ENCODE assay signal across 2 cellular contexts in genomic region chr10:86231796-86232560, GRCh38.
TF ChIP-seq lines count a peak whose summit lies in the region.

No MANE protein-coding gene starts in this region.

TF ChIP-seq in HepG2, 621 proteins besides CTCF, POLR2A, EP300 and RAD21:
- TF ChIP-seq FOXO4 (CRISPR knock-in tag; conservative IDR thresholded peaks at IDR 0.05) (no peak), REST (IDR thresholded peaks at IDR 0.05; ENCODE audit: borderline replicate concordance in 1 of 2, low read depth in 1 of 2, low read length in 2 of 2) (no peak), TEAD3 (CRISPR knock-in tag; optimal IDR thresholded peaks at IDR 0.05; ENCODE audit: borderline replicate concordance) (no peak), SATB2 (CRISPR knock-in tag; IDR thresholded peaks at IDR 0.05) (no peak), ZNF629 (CRISPR knock-in tag; conservative IDR thresholded peaks at IDR 0.05) (0 out of 2 replicates have a peak, but pooled peaks have one; percentile 23), ASH2L (IDR thresholded peaks at IDR 0.05; ENCODE audit: insufficient read length, low read depth, low read length) (no peak)

TF ChIP-seq in K562, 482 proteins besides CTCF, POLR2A, EP300 and RAD21:
- TF ChIP-seq HDAC6 (IDR thresholded peaks at IDR 0.05; ENCODE audit: low read depth, low read length): no peak
- peak; percentile 49 for TF ChIP-seq RBM25 (IDR thresholded peaks at IDR 0.05; ENCODE audit: low read depth, low read length, severe bottlenecking)
- TF ChIP-seq COPS2 (conservative IDR thresholded peaks at IDR 0.05): no peak
- TF ChIP-seq SMAD1 (IDR thresholded peaks at IDR 0.05; ENCODE audit: low read depth, low read length, partially characterized antibody): no peak
- no peak for TF ChIP-seq TARDBP (IDR thresholded peaks at IDR 0.05)
- TF ChIP-seq YY1 (IDR thresholded peaks at IDR 0.05; ENCODE audit: borderline replicate concordance in 1 of 3, control insufficient read depth in 1 of 3, extremely low read depth in 1 of 3, insufficient read depth in 3 of 3, insufficient read length in 1 of 3, insufficient replicate concordance in 2 of 3, low read depth in 1 of 3, low read length in 2 of 3): no peak
